32 cellular contexts compared by ENCODE assay signal in genomic region chr22:23557036-23557435, GRCh38. TPM values are rescaled to one million over a fixed set of nuclear protein-coding genes. Genes with fewer than 3 reads are reported as not detected.
"Had no signal": no experiment of that assay in that cellular context is flagged by ENCODE, and none has a peak within 500 bp of the region (broad histone marks: within the 10 kb centered on the region; RNA-seq: fewer than 3 reads in every experiment).

No MANE protein-coding gene starts in this region.

- H3K4me3 Mint-ChIP-seq: activated T-cell treated with anti-CD3 and anti-CD28 coated beads, Interleukin-2, amount 50 U/mL, for 72 hours; memory B cell; natural killer cell treated with Interleukin-12 subunit alpha and Interleukin-12 subunit beta and Interleukin-15 and Interleukin-18, amount 100 ng/mL, for 72 hours; T-cell; T-helper 2 cell treated with Interferon-gamma antibody and Interleukin-4, amounts not matched to agents 5 μg/mL and 100 μg/mL, for 36 hours had no signal

- H3K27ac Mint-ChIP-seq: activated T-cell treated with anti-CD3 and anti-CD28 coated beads, Interleukin-2, amount 50 U/mL, for 72 hours; memory B cell; natural killer cell treated with Interleukin-12 subunit alpha and Interleukin-12 subunit beta and Interleukin-15 and Interleukin-18, amount 100 ng/mL, for 72 hours; progenitor cell of endocrine pancreas; T-cell; T-helper 2 cell treated with Interferon-gamma antibody and Interleukin-4, amounts not matched to agents 5 μg/mL and 100 μg/mL, for 36 hours had no signal

- DNase-seq: activated CD4-positive, alpha-beta T cell treated with anti-CD3 and anti-CD28 coated beads for 4 hours; activated CD4-positive, alpha-beta T cell treated with anti-CD3 and anti-CD28 coated beads, Interleukin-2, amount 50 U/mL, for 48 hours; activated naive CD4-positive, alpha-beta T cell treated with anti-CD3 and anti-CD28 coated beads, Interleukin-2, amount 50 U/mL, for 16 hours; activated T-cell treated with anti-CD3 and anti-CD28 coated beads, Interleukin-2, amount 50 U/mL, for 72 hours; amniotic stem cell; brain microvascular endothelial cell; effector memory CD4-positive, alpha-beta T cell; gastrocnemius medialis; glutamatergic neuron; islet precursor cell; left cardiac atrium; small intestine; stimulated activated CD4-positive, alpha-beta T cell treated with anti-CD3 and anti-CD28 coated beads, Interleukin-15, amount 100 ng/mL, for 24 hours; stimulated activated CD4-positive, alpha-beta T cell treated with anti-CD3 and anti-CD28 coated beads, Interleukin-2, amount 100 ng/mL, for 24 hours; stimulated activated naive CD4-positive, alpha-beta T cell had no signal

- H3K36me3 Mint-ChIP-seq: memory B cell; natural killer cell treated with Interleukin-12 subunit alpha and Interleukin-12 subunit beta and Interleukin-15 and Interleukin-18, amount 100 ng/mL, for 72 hours; T-cell had no signal

- ATAC-seq: activated T-cell treated with anti-CD3 and anti-CD28 coated beads, Interleukin-2, amount 50 U/mL, for 72 hours; gastrocnemius medialis; left cardiac atrium; sciatic nerve; T-cell had no signal

- H3K4me1 Mint-ChIP-seq: memory B cell, T-cell had no signal

- H3K9me3 Mint-ChIP-seq: activated T-cell treated with anti-CD3 and anti-CD28 coated beads, Interleukin-2, amount 50 U/mL, for 72 hours; memory B cell; natural killer cell treated with Interleukin-12 subunit alpha and Interleukin-12 subunit beta and Interleukin-15 and Interleukin-18, amount 100 ng/mL, for 72 hours; T-cell; T-helper 2 cell treated with Interferon-gamma antibody and Interleukin-4, amounts not matched to agents 5 μg/mL and 100 μg/mL, for 36 hours had no signal

RNA-seq across cellular contexts. Expression of gene IGLL1, which starts 23.1 kb away (rescaled TPM):
- total RNA-seq: activated CD8-positive, alpha-beta memory T cell treated with anti-CD3 and anti-CD28 coated beads for 36 hours; activated T-cell treated with anti-CD3 and anti-CD28 coated beads, Interleukin-2, amount 50 U/mL, for 72 hours; astrocyte; cardiac septum; cerebellum; epithelial cell of proximal tubule; gastrocnemius medialis; left cardiac atrium; lower leg skin; natural killer cell treated with Interleukin-12 subunit alpha and Interleukin-12 subunit beta and Interleukin-15 and Interleukin-18, amount 100 ng/mL, for 72 hours; osteocyte; progenitor cell of endocrine pancreas; renal cortical epithelial cell; sciatic nerve; temporal lobe; tibial nerve; urinary bladder had no signal
